Comparison of ENCODE assay signal across 25 cellular contexts in genomic region chr15:41570764-41571163, GRCh38. TPM values are rescaled to one million over a fixed set of nuclear protein-coding genes. Genes with fewer than 3 reads are reported as not detected.
"Had no signal": no experiment of that assay in that cellular context is flagged by ENCODE, and none has a peak within 500 bp of the region (broad histone marks: within the 10 kb centered on the region; RNA-seq: fewer than 3 reads in every experiment).

No MANE protein-coding gene starts in this region.

- H3K27ac Mint-ChIP-seq: activated B cell treated with CpG ODN at 0.5 μM for 24 hours; activated CD4-positive, alpha-beta memory T cell treated with anti-CD3 and anti-CD28 coated beads for 36 hours; activated naive CD8-positive, alpha-beta T cell treated with anti-CD3 and anti-CD28 coated beads for 36 hours; naive thymus-derived CD8-positive, alpha-beta T cell; progenitor cell of endocrine pancreas; T-helper 17 cell had no signal

- H3K27ac ChIP-seq: lower lobe of right lung, sigmoid colon, tibial artery had no signal

- H3K4me1 ChIP-seq: sigmoid colon, tibial artery had no signal

- H3K4me3 ChIP-seq: lower lobe of right lung, sigmoid colon, smooth muscle cell, tibial artery had no signal

- H3K9me3 ChIP-seq: lower lobe of right lung, sigmoid colon, tibial artery had no signal

- H3K4me1 Mint-ChIP-seq: activated B cell treated with CpG ODN at 0.5 μM for 24 hours; activated naive CD8-positive, alpha-beta T cell treated with anti-CD3 and anti-CD28 coated beads for 36 hours; naive thymus-derived CD8-positive, alpha-beta T cell had no signal

- DNase-seq: activated B cell treated with CpG ODN at 0.5 μM for 24 hours; activated CD4-positive, alpha-beta memory T cell treated with anti-CD3 and anti-CD28 coated beads for 36 hours; activated CD4-positive, alpha-beta T cell treated with anti-CD3 and anti-CD28 coated beads for 4 hours; activated naive CD4-positive, alpha-beta T cell treated with Interleukin-2 at 50 U/mL for 16 hours; activated naive CD8-positive, alpha-beta T cell treated with anti-CD3 and anti-CD28 coated beads for 36 hours; activated T-cell treated with anti-CD3 and anti-CD28 coated beads, Interleukin-2, amount 50 U/mL, for 48 hours; amniotic stem cell; cerebellar nuclear complex; cortex of kidney; erythroblast; foreskin fibroblast; lower lobe of right lung; naive thymus-derived CD8-positive, alpha-beta T cell; occipital lobe; retina; sigmoid colon; stimulated activated CD4-positive, alpha-beta T cell treated with anti-CD3 and anti-CD28 coated beads, Interleukin-2, amount 100 ng/mL, for 48 hours; stimulated activated naive CD4-positive, alpha-beta T cell; T-helper 17 cell; tibial artery had no signal

- H3K36me3 Mint-ChIP-seq: activated CD4-positive, alpha-beta memory T cell treated with anti-CD3 and anti-CD28 coated beads for 36 hours; activated naive CD8-positive, alpha-beta T cell treated with anti-CD3 and anti-CD28 coated beads for 36 hours; naive thymus-derived CD8-positive, alpha-beta T cell had no signal

- H3K4me3 Mint-ChIP-seq: activated B cell treated with CpG ODN at 0.5 μM for 24 hours; activated CD4-positive, alpha-beta memory T cell treated with anti-CD3 and anti-CD28 coated beads for 36 hours; activated naive CD8-positive, alpha-beta T cell treated with anti-CD3 and anti-CD28 coated beads for 36 hours; naive thymus-derived CD8-positive, alpha-beta T cell; T-helper 17 cell had no signal

- H3K27me3 Mint-ChIP-seq: activated CD4-positive, alpha-beta memory T cell treated with anti-CD3 and anti-CD28 coated beads for 36 hours; activated naive CD8-positive, alpha-beta T cell treated with anti-CD3 and anti-CD28 coated beads for 36 hours; progenitor cell of endocrine pancreas; T-helper 17 cell had no signal

- H3K9me3 Mint-ChIP-seq: activated B cell treated with CpG ODN at 0.5 μM for 24 hours; activated CD4-positive, alpha-beta memory T cell treated with anti-CD3 and anti-CD28 coated beads for 36 hours; activated naive CD8-positive, alpha-beta T cell treated with anti-CD3 and anti-CD28 coated beads for 36 hours; naive thymus-derived CD8-positive, alpha-beta T cell had no signal

- H3K27me3 ChIP-seq: sigmoid colon, tibial artery had no signal

- ATAC-seq: left lobe of liver; lower lobe of right lung; naive thymus-derived CD8-positive, alpha-beta T cell; T-helper 17 cell had no signal

RNA-seq across cellular contexts. Expression of gene TYRO3, which starts 11.8 kb away (rescaled TPM):
- polyA plus RNA-seq: naive thymus-derived CD8-positive, alpha-beta T cell had no signal

RNA-seq across cellular contexts. Expression of gene LTK, which starts 57.1 kb away (rescaled TPM):
- total RNA-seq: bronchial epithelial cell, occipital lobe had no signal
- polyA plus RNA-seq: keratinocyte; naive thymus-derived CD8-positive, alpha-beta T cell had no signal
